Comparison of ENCODE assay signal across 1 cellular context in genomic region chr2:160331258-160332025, GRCh38.
TF ChIP-seq lines count a peak whose summit lies in the region.

No MANE protein-coding gene starts in this region.

TF ChIP-seq in HepG2, 621 proteins besides CTCF, POLR2A, EP300 and RAD21 (continued from another document):
- TF ChIP-seq PRDM10 (CRISPR knock-in tag; IDR thresholded peaks at IDR 0.05; ENCODE audit: low read depth) (no peak), ZSCAN22 (CRISPR knock-in tag; IDR thresholded peaks at IDR 0.05) (no peak), ZNF160 (CRISPR knock-in tag; IDR thresholded peaks at IDR 0.05) (no peak), ZNF558 (CRISPR knock-in tag; IDR thresholded peaks at IDR 0.05; ENCODE audit: borderline replicate concordance) (no peak), ZSCAN12 (CRISPR knock-in tag; IDR thresholded peaks at IDR 0.05) (no peak), ZBTB46 (CRISPR knock-in tag; IDR thresholded peaks at IDR 0.05; ENCODE audit: borderline replicate concordance) (no peak), JUND (CRISPR knock-in tag; IDR thresholded peaks at IDR 0.05) (no peak), ZNF260 (CRISPR knock-in tag; IDR thresholded peaks at IDR 0.05; ENCODE audit: borderline replicate concordance, low read depth) (no peak), GTF2F1 (IDR thresholded peaks at IDR 0.05; ENCODE audit: low read length) (no peak)
- TF ChIP-seq, protein P1, sequence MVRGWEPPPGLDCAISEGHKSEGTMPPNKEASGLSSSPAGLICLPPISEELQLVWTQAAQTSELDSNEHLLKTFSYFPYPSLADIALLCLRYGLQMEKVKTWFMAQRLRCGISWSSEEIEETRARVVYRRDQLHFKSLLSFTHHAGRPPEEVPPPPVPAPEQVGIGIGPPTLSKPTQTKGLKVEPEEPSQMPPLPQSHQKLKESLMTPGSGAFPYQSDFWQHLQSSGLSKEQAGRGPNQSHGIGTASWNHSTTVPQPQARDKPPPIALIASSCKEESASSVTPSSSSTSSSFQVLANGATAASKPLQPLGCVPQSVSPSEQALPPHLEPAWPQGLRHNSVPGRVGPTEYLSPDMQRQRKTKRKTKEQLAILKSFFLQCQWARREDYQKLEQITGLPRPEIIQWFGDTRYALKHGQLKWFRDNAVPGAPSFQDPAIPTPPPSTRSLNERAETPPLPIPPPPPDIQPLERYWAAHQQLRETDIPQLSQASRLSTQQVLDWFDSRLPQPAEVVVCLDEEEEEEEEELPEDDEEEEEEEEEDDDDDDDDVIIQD (CRISPR knock-in tag; IDR thresholded peaks at IDR 0.05; ENCODE audit: low read depth): no peak
